1 cellular context compared by ENCODE assay signal in genomic region chr15:43510230-43511011, GRCh38.
A peak's percentile ranks its signal among the peaks of the same experiment; 100 is the strongest.
TF ChIP-seq lines count a peak whose summit lies in the region.

No MANE protein-coding gene starts in this region.

TF ChIP-seq in HepG2, 621 proteins besides CTCF, POLR2A, EP300 and RAD21 (continued from another document and continues in another):
- TF ChIP-seq, protein P1, sequence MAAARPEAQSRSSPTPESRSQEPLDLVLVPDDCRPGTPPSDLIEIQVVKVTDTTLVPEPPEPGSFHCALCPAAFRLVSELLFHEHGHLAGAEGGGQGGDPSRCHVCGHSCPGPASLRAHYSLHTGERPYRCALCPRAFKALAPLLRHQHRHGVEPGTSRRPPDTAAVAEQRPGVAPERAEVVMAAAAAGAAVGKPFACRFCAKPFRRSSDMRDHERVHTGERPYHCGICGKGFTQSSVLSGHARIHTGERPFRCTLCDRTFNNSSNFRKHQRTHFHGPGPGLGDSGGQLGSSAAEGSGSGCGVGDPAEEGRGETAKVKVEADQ (CRISPR knock-in tag; IDR thresholded peaks at IDR 0.05; ENCODE audit: borderline replicate concordance) = no peak
- TF ChIP-seq HOXA3 (CRISPR knock-in tag; IDR thresholded peaks at IDR 0.05) (no peak), GTF2F1 (IDR thresholded peaks at IDR 0.05; ENCODE audit: low read length) (no peak), NCOA1 (CRISPR knock-in tag; IDR thresholded peaks at IDR 0.05) (no peak), SCMH1 (CRISPR knock-in tag; IDR thresholded peaks at IDR 0.05; ENCODE audit: borderline replicate concordance) (no peak), BRD4 (CRISPR knock-in tag; IDR thresholded peaks at IDR 0.05) (no peak), EZH2 (conservative IDR thresholded peaks at IDR 0.05; ENCODE audit: low read depth, low read length) (no peak), DMAP1 (CRISPR knock-in tag; IDR thresholded peaks at IDR 0.05) (peak; percentile 61; the same call in 1 of the 2 replicates), RXRB (CRISPR knock-in tag; IDR thresholded peaks at IDR 0.05; ENCODE audit: borderline replicate concordance) (no peak), ZNF788 (CRISPR knock-in tag; IDR thresholded peaks at IDR 0.05; ENCODE audit: borderline replicate concordance) (peak; percentile 27; the same call in 1 of the 2 replicates), SMAD1 (CRISPR knock-in tag; IDR thresholded peaks at IDR 0.05; ENCODE audit: borderline replicate concordance, low read depth) (0 out of 2 replicates have a peak, but pooled peaks have one; percentile 11), THAP11 (CRISPR knock-in tag; IDR thresholded peaks at IDR 0.05) (0 out of 2 replicates have a peak, but pooled peaks have one; percentile 43), HOXA9 (CRISPR knock-in tag; IDR thresholded peaks at IDR 0.05; ENCODE audit: borderline replicate concordance) (no peak), SP1 (IDR thresholded peaks at IDR 0.05) (no peak), SP1 (CRISPR knock-in tag; IDR thresholded peaks at IDR 0.05) (peak; percentile 87), FOXJ3 (CRISPR knock-in tag; IDR thresholded peaks at IDR 0.05; ENCODE audit: borderline replicate concordance) (no peak), RBM22 (optimal IDR thresholded peaks at IDR 0.05; ENCODE audit: low read length) (peak; percentile 86), SMAD3 (CRISPR knock-in tag; IDR thresholded peaks at IDR 0.05) (no peak), ZNF598 (CRISPR knock-in tag; IDR thresholded peaks at IDR 0.05; ENCODE audit: borderline replicate concordance) (no peak; the same call in 1 of the 2 replicates), ZGPAT (CRISPR knock-in tag; IDR thresholded peaks at IDR 0.05) (peak; percentile 58; the same call in 1 of the 2 replicates), ZHX1 (CRISPR knock-in tag; IDR thresholded peaks at IDR 0.05; ENCODE audit: low read depth) (no peak), GLI4 (CRISPR knock-in tag; IDR thresholded peaks at IDR 0.05; ENCODE audit: borderline replicate concordance) (no peak), ZNF350 (CRISPR knock-in tag; IDR thresholded peaks at IDR 0.05; ENCODE audit: borderline replicate concordance, low read depth) (peak; percentile 56; the same call in 1 of the 2 replicates), ZNF143 (CRISPR knock-in tag; IDR thresholded peaks at IDR 0.05) (no peak), ZNF296 (CRISPR knock-in tag; conservative IDR thresholded peaks at IDR 0.05) (no peak), SP2 (CRISPR knock-in tag; IDR thresholded peaks at IDR 0.05) (peak; percentile 72), SYNCRIP (IDR thresholded peaks at IDR 0.05; ENCODE audit: insufficient read depth, low read depth, low read length) (no peak), TCF12 (IDR thresholded peaks at IDR 0.05) (no peak), TCF12 (CRISPR knock-in tag; IDR thresholded peaks at IDR 0.05) (no peak), ATAD3A (CRISPR knock-in tag; IDR thresholded peaks at IDR 0.05) (no peak), ADNP (CRISPR knock-in tag; IDR thresholded peaks at IDR 0.05) (no peak), KDM2A (CRISPR knock-in tag; IDR thresholded peaks at IDR 0.05; ENCODE audit: borderline replicate concordance, low read depth) (0 out of 2 replicates have a peak, but pooled peaks have one; percentile 12), SRSF1 (optimal IDR thresholded peaks at IDR 0.05; ENCODE audit: low read depth, low read length) (no peak), TFE3 (CRISPR knock-in tag; IDR thresholded peaks at IDR 0.05) (no peak), ZMYM4 (CRISPR knock-in tag; IDR thresholded peaks at IDR 0.05) (0 out of 2 replicates have a peak, but pooled peaks have one; percentile 29), ZFP41 (CRISPR knock-in tag; IDR thresholded peaks at IDR 0.05; ENCODE audit: borderline replicate concordance) (no peak), MIER2 (CRISPR knock-in tag; IDR thresholded peaks at IDR 0.05) (no peak), SOX13 (IDR thresholded peaks at IDR 0.05) (no peak), SOX13 (CRISPR knock-in tag; conservative IDR thresholded peaks at IDR 0.05 in 1 of 2, IDR thresholded peaks at IDR 0.05 in 1 of 2) (0 out of 4 replicates have a peak, but pooled peaks of 1 of the 2 experiments have one; percentile 14), MYNN (CRISPR knock-in tag; IDR thresholded peaks at IDR 0.05; ENCODE audit: low read depth) (peak; percentile 96), NR1H2 (CRISPR knock-in tag; IDR thresholded peaks at IDR 0.05; ENCODE audit: borderline replicate concordance, low read depth) (no peak), ZNF543 (CRISPR knock-in tag; IDR thresholded peaks at IDR 0.05) (no peak), ZNF496 (CRISPR knock-in tag; IDR thresholded peaks at IDR 0.05; ENCODE audit: insufficient replicate concordance) (no peak), NR2F1 (CRISPR knock-in tag; IDR thresholded peaks at IDR 0.05) (peak in 1 of 2 experiments; percentile 23; a peak in 1 of 4 replicates), ZNF256 (CRISPR knock-in tag; conservative IDR thresholded peaks at IDR 0.05) (no peak), NR2C2 (CRISPR knock-in tag; IDR thresholded peaks at IDR 0.05; ENCODE audit: borderline replicate concordance) (peak; percentile 12; the same call in 1 of the 2 replicates), ZNF605 (CRISPR knock-in tag; IDR thresholded peaks at IDR 0.05) (peak; percentile 83), ZNF441 (CRISPR knock-in tag; IDR thresholded peaks at IDR 0.05; ENCODE audit: borderline replicate concordance) (no peak), GFI1 (CRISPR knock-in tag; IDR thresholded peaks at IDR 0.05; ENCODE audit: borderline replicate concordance) (no peak), XRCC5 (optimal IDR thresholded peaks at IDR 0.05; ENCODE audit: low read length) (peak; percentile 24)
- TF ChIP-seq, protein P2, sequence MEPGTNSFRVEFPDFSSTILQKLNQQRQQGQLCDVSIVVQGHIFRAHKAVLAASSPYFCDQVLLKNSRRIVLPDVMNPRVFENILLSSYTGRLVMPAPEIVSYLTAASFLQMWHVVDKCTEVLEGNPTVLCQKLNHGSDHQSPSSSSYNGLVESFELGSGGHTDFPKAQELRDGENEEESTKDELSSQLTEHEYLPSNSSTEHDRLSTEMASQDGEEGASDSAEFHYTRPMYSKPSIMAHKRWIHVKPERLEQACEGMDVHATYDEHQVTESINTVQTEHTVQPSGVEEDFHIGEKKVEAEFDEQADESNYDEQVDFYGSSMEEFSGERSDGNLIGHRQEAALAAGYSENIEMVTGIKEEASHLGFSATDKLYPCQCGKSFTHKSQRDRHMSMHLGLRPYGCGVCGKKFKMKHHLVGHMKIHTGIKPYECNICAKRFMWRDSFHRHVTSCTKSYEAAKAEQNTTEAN (CRISPR knock-in tag; conservative IDR thresholded peaks at IDR 0.05) = no peak
- TF ChIP-seq, protein P3, sequence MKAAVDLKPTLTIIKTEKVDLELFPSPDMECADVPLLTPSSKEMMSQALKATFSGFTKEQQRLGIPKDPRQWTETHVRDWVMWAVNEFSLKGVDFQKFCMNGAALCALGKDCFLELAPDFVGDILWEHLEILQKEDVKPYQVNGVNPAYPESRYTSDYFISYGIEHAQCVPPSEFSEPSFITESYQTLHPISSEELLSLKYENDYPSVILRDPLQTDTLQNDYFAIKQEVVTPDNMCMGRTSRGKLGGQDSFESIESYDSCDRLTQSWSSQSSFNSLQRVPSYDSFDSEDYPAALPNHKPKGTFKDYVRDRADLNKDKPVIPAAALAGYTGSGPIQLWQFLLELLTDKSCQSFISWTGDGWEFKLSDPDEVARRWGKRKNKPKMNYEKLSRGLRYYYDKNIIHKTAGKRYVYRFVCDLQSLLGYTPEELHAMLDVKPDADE (CRISPR knock-in tag; IDR thresholded peaks at IDR 0.05) = no peak
- TF ChIP-seq, protein P4, sequence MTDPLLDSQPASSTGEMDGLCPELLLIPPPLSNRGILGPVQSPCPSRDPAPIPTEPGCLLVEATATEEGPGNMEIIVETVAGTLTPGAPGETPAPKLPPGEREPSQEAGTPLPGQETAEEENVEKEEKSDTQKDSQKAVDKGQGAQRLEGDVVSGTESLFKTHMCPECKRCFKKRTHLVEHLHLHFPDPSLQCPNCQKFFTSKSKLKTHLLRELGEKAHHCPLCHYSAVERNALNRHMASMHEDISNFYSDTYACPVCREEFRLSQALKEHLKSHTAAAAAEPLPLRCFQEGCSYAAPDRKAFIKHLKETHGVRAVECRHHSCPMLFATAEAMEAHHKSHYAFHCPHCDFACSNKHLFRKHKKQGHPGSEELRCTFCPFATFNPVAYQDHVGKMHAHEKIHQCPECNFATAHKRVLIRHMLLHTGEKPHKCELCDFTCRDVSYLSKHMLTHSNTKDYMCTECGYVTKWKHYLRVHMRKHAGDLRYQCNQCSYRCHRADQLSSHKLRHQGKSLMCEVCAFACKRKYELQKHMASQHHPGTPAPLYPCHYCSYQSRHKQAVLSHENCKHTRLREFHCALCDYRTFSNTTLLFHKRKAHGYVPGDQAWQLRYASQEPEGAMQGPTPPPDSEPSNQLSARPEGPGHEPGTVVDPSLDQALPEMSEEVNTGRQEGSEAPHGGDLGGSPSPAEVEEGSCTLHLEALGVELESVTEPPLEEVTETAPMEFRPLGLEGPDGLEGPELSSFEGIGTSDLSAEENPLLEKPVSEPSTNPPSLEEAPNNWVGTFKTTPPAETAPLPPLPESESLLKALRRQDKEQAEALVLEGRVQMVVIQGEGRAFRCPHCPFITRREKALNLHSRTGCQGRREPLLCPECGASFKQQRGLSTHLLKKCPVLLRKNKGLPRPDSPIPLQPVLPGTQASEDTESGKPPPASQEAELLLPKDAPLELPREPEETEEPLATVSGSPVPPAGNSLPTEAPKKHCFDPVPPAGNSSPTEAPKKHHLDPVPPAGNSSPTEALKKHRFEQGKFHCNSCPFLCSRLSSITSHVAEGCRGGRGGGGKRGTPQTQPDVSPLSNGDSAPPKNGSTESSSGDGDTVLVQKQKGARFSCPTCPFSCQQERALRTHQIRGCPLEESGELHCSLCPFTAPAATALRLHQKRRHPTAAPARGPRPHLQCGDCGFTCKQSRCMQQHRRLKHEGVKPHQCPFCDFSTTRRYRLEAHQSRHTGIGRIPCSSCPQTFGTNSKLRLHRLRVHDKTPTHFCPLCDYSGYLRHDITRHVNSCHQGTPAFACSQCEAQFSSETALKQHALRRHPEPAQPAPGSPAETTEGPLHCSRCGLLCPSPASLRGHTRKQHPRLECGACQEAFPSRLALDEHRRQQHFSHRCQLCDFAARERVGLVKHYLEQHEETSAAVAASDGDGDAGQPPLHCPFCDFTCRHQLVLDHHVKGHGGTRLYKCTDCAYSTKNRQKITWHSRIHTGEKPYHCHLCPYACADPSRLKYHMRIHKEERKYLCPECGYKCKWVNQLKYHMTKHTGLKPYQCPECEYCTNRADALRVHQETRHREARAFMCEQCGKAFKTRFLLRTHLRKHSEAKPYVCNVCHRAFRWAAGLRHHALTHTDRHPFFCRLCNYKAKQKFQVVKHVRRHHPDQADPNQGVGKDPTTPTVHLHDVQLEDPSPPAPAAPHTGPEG (CRISPR knock-in tag; IDR thresholded peaks at IDR 0.05) = no peak
- TF ChIP-seq, protein P5, sequence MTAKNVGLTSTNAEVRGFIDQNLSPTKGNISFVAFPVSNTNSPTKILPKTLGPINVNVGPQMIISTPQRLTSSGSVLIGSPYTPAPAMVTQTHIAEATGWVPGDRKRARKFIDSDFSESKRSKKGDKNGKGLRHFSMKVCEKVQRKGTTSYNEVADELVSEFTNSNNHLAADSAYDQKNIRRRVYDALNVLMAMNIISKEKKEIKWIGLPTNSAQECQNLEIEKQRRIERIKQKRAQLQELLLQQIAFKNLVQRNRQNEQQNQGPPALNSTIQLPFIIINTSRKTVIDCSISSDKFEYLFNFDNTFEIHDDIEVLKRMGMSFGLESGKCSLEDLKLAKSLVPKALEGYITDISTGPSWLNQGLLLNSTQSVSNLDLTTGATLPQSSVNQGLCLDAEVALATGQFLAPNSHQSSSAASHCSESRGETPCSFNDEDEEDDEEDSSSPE (CRISPR knock-in tag; IDR thresholded peaks at IDR 0.05) = peak; percentile 94
- TF ChIP-seq, protein P6, sequence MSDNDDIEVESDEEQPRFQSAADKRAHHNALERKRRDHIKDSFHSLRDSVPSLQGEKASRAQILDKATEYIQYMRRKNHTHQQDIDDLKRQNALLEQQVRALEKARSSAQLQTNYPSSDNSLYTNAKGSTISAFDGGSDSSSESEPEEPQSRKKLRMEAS (IDR thresholded peaks at IDR 0.05) = peak; percentile 64
